ENCODE assay signal across 1 cellular context in the genomic region with DNA sequence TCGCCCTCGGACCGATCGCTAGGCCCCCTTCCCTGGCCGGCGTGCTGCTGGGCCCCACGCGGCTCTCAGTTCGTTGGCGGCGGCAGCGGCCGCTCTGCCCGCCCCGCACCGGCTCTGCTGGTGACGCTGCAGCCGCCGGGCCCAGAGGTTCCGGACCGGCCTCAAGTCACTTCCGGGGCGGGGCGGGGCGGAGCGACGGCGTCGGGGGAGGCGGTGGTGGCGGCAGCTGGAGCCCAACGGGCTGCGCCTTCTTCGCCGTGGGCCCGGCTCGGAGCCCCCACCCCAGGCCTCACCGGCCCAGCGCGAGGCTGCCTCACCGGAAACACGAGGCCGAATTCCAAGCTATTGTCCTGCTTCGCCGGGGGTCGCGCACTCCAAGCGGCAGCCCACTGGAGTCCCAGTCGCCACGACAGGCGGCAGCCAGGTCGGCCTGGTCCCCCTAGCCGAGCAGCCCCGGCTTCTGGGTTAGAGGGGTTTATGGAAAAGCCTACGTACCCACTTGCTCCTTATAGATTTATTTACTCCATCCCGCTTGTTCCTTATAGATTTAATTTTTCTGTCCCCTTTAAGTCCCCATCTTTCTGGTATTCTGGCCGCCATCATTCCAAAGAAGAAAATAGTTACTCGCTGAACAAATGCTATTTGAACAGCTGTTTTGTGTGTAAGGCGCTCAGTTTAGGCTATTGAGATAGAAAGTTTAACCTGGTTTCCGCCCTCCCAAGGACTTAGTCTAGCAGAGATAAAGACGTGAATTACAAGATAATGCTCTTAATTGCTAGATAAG.
TF ChIP-seq lines count a peak whose summit lies in the region.

Gene PSME4 (minus strand): TSS at position 96 of the 784 bp plus-strand sequence. CDS start 209 bp downstream, outside the sequence.

TF ChIP-seq in endothelial cell of umbilical vein, 7 proteins besides CTCF, POLR2A, EP300 and RAD21:
- TF ChIP-seq FOS (IDR thresholded peaks at IDR 0.05; ENCODE audit: borderline replicate concordance, insufficient read depth, low read length), result no peak
- TF ChIP-seq POLR2AphosphoS5 (IDR thresholded peaks at IDR 0.05; ENCODE audit: insufficient read depth, low read depth, low read length), result peak; percentile 98
- no peak for TF ChIP-seq EZH2 (IDR thresholded peaks at IDR 0.05; ENCODE audit: borderline replicate concordance, low read depth, low read length, severe bottlenecking)
- TF ChIP-seq, protein P1, sequence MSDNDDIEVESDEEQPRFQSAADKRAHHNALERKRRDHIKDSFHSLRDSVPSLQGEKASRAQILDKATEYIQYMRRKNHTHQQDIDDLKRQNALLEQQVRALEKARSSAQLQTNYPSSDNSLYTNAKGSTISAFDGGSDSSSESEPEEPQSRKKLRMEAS (IDR thresholded peaks at IDR 0.05; ENCODE audit: insufficient read depth, insufficient read length), result peak; percentile 59
- no peak for TF ChIP-seq GATA2 (IDR thresholded peaks at IDR 0.05; ENCODE audit: insufficient read depth, insufficient read length, low read depth, low read length)
- TF ChIP-seq JUN (IDR thresholded peaks at IDR 0.05; ENCODE audit: borderline replicate concordance, insufficient read depth, insufficient read length, low read depth), result no peak
- TF ChIP-seq MYC (IDR thresholded peaks at IDR 0.05; ENCODE audit: low read depth, low read length), result no peak
